ENCODE assay signal across 1 cellular context in genomic region chr1:31815752-31816484, GRCh38.
TF ChIP-seq lines count a peak whose summit lies in the region.

Gene SPOCD1, minus strand, starts transcription at chr1:31816022. Its CDS starts 689 bp downstream, at chr1:31815333.

TF ChIP-seq in K562, 482 proteins besides CTCF, POLR2A, EP300 and RAD21 (continued from another document and continues in another):
- TF ChIP-seq CREB3L1 (IDR thresholded peaks at IDR 0.05; ENCODE audit: borderline replicate concordance, low read depth) (no peak), ZNF77 (CRISPR knock-in tag; IDR thresholded peaks at IDR 0.05) (no peak), ETV1 (tag; conservative IDR thresholded peaks at IDR 0.05; ENCODE audit: low read depth) (peak; percentile 62), HDGF (IDR thresholded peaks at IDR 0.05) (no peak), NR1H2 (CRISPR knock-in tag; IDR thresholded peaks at IDR 0.05) (no peak), JUN (IDR thresholded peaks at IDR 0.05; ENCODE audit: borderline replicate concordance, low read depth, low read length) (peak; percentile 68; the same call in 1 of the 2 replicates), JUN (CRISPR knock-in tag; IDR thresholded peaks at IDR 0.05; ENCODE audit: borderline replicate concordance) (no peak), ATF4 (CRISPR knock-in tag; IDR thresholded peaks at IDR 0.05) (peak; percentile 33; the same call in 1 of the 2 replicates), ZNF551 (CRISPR knock-in tag; IDR thresholded peaks at IDR 0.05) (no peak), GATAD2A (IDR thresholded peaks at IDR 0.05) (no peak), SRSF9 (IDR thresholded peaks at IDR 0.05; ENCODE audit: borderline replicate concordance, low read depth, low read length) (no peak), MCM2 (IDR thresholded peaks at IDR 0.05; ENCODE audit: low read depth) (no peak), ZNF407 (IDR thresholded peaks at IDR 0.05; ENCODE audit: low read depth) (no peak), ZFP36 (IDR thresholded peaks at IDR 0.05; ENCODE audit: low read depth, low read length, partially characterized antibody) (peak; percentile 100), MAFG (tag; conservative IDR thresholded peaks at IDR 0.05) (no peak), SNRNP70 (optimal IDR thresholded peaks at IDR 0.05; ENCODE audit: low read depth, low read length) (no peak), AFF4 (CRISPR knock-in tag; IDR thresholded peaks at IDR 0.05) (peak; percentile 93), NCOA6 (IDR thresholded peaks at IDR 0.05) (no peak), KDM1A (IDR thresholded peaks at IDR 0.05) (peak; percentile 90 to 97), CAMTA2 (CRISPR knock-in tag; conservative IDR thresholded peaks at IDR 0.05) (no peak), NBN (IDR thresholded peaks at IDR 0.05; ENCODE audit: low read depth) (peak; percentile 88), DDX20 (tag; IDR thresholded peaks at IDR 0.05; ENCODE audit: low read depth) (no peak), CCNT2 (IDR thresholded peaks at IDR 0.05; ENCODE audit: borderline replicate concordance, extremely low read depth, insufficient read length, low read depth, low read length) (no peak), PCBP1 (IDR thresholded peaks at IDR 0.05; ENCODE audit: low read depth, low read length, poor library complexity, severe bottlenecking) (peak; percentile 78), FOSL1 (tag; conservative IDR thresholded peaks at IDR 0.05) (peak; percentile 63), CHD1 (IDR thresholded peaks at IDR 0.05; ENCODE audit: low read length) (no peak), MEF2D (tag; conservative IDR thresholded peaks at IDR 0.05; ENCODE audit: low read depth) (no peak), HSF4 (CRISPR knock-in tag; IDR thresholded peaks at IDR 0.05; ENCODE audit: borderline replicate concordance) (no peak), E4F1 (CRISPR knock-in tag; IDR thresholded peaks at IDR 0.05; ENCODE audit: borderline replicate concordance) (no peak), GTF3C2 (IDR thresholded peaks at IDR 0.05; ENCODE audit: borderline replicate concordance, extremely low read depth, insufficient read length) (peak; percentile 88), ZNF780A (CRISPR knock-in tag; IDR thresholded peaks at IDR 0.05) (no peak), ARID2 (IDR thresholded peaks at IDR 0.05) (peak; percentile 30; the same call in 1 of the 2 replicates), ZKSCAN3 (CRISPR knock-in tag; IDR thresholded peaks at IDR 0.05) (no peak), FOS (IDR thresholded peaks at IDR 0.05; ENCODE audit: extremely low read depth, insufficient read length) (peak; percentile 8), SMARCE1 (IDR thresholded peaks at IDR 0.05) (peak; percentile 62), HINFP (tag; conservative IDR thresholded peaks at IDR 0.05; ENCODE audit: low read depth) (no peak), HMG20A (CRISPR knock-in tag; conservative IDR thresholded peaks at IDR 0.05) (no peak), BMI1 (IDR thresholded peaks at IDR 0.05; ENCODE audit: low read length) (no peak; the same call in 1 of the 2 replicates), LEF1 (IDR thresholded peaks at IDR 0.05) (no peak; the same call in 1 of the 2 replicates)
